2 cellular contexts compared by ENCODE assay signal in genomic region chr22:46515208-46516111, GRCh38.
TF ChIP-seq lines count a peak whose summit lies in the region.

No MANE protein-coding gene starts in this region.

TF ChIP-seq in IMR-90, 13 proteins besides CTCF, POLR2A, EP300 and RAD21:
- TF ChIP-seq USF2 (IDR thresholded peaks at IDR 0.05; ENCODE audit: low read depth, low read length) (0 out of 2 replicates have a peak, but pooled peaks have one; percentile 9), CEBPB (IDR thresholded peaks at IDR 0.05; ENCODE audit: low read depth, low read length) (no peak)

TF ChIP-seq in HepG2, 621 proteins besides CTCF, POLR2A, EP300 and RAD21:
- TF ChIP-seq ZSCAN21 (CRISPR knock-in tag; IDR thresholded peaks at IDR 0.05; ENCODE audit: borderline replicate concordance) (no peak), FUBP1 (CRISPR knock-in tag; IDR thresholded peaks at IDR 0.05; ENCODE audit: borderline replicate concordance) (no peak), BRCA1 (CRISPR knock-in tag; IDR thresholded peaks at IDR 0.05) (no peak), ZNF577 (CRISPR knock-in tag; IDR thresholded peaks at IDR 0.05; ENCODE audit: borderline replicate concordance, low read depth) (no peak), EHMT2 (IDR thresholded peaks at IDR 0.05; ENCODE audit: borderline replicate concordance, low read depth, low read length) (no peak), ZNF800 (CRISPR knock-in tag; IDR thresholded peaks at IDR 0.05) (no peak), ZSCAN9 (CRISPR knock-in tag; IDR thresholded peaks at IDR 0.05; ENCODE audit: borderline replicate concordance) (no peak), KLF12 (CRISPR knock-in tag; IDR thresholded peaks at IDR 0.05; ENCODE audit: borderline replicate concordance) (no peak), ZNF510 (CRISPR knock-in tag; IDR thresholded peaks at IDR 0.05; ENCODE audit: low read depth) (no peak), HDAC6 (IDR thresholded peaks at IDR 0.05; ENCODE audit: low read depth, low read length) (no peak), ZNF850 (CRISPR knock-in tag; conservative IDR thresholded peaks at IDR 0.05) (no peak), ERF (CRISPR knock-in tag; IDR thresholded peaks at IDR 0.05) (no peak), ZNF792 (CRISPR knock-in tag; IDR thresholded peaks at IDR 0.05) (no peak), MIER3 (CRISPR knock-in tag; IDR thresholded peaks at IDR 0.05; ENCODE audit: borderline replicate concordance) (no peak), ZNF777 (CRISPR knock-in tag; IDR thresholded peaks at IDR 0.05) (no peak), ZNF318 (CRISPR knock-in tag; IDR thresholded peaks at IDR 0.05) (no peak), KDM5A (IDR thresholded peaks at IDR 0.05; ENCODE audit: borderline replicate concordance, low read length) (no peak), NFE2 (CRISPR knock-in tag; IDR thresholded peaks at IDR 0.05) (no peak), FIP1L1 (IDR thresholded peaks at IDR 0.05; ENCODE audit: borderline replicate concordance, insufficient read depth, low read depth, low read length) (no peak), ZBTB4 (CRISPR knock-in tag; IDR thresholded peaks at IDR 0.05; ENCODE audit: borderline replicate concordance) (no peak)
